Comparison of ENCODE assay signal across 1 cellular context in genomic region chr14:92575773-92576303, GRCh38.
TF ChIP-seq lines count a peak whose summit lies in the region.

No MANE protein-coding gene starts in this region.

TF ChIP-seq in K562, 482 proteins besides CTCF, POLR2A, EP300 and RAD21 (continued from another document and continues in another):
- TF ChIP-seq CHD7 (IDR thresholded peaks at IDR 0.05; ENCODE audit: low read depth, low read length) (no peak), BRD9 (IDR thresholded peaks at IDR 0.05; ENCODE audit: low read depth, partially characterized antibody) (no peak), C11orf30 (IDR thresholded peaks at IDR 0.05; ENCODE audit: low read depth) (no peak), SNRNP70 (optimal IDR thresholded peaks at IDR 0.05; ENCODE audit: low read depth, low read length) (no peak), CREM (IDR thresholded peaks at IDR 0.05; ENCODE audit: low read depth) (no peak), RFX1 (IDR thresholded peaks at IDR 0.05) (no peak), HNRNPK (IDR thresholded peaks at IDR 0.05; ENCODE audit: low read depth, low read length, poor library complexity, severe bottlenecking) (no peak), CTBP1 (IDR thresholded peaks at IDR 0.05; ENCODE audit: borderline replicate concordance) (no peak), TAF7 (tag; IDR thresholded peaks at IDR 0.05) (peak; percentile 60; the same call in 1 of the 2 replicates), ETV5 (CRISPR knock-in tag; IDR thresholded peaks at IDR 0.05; ENCODE audit: low read depth) (no peak), ZNF75A (CRISPR knock-in tag; IDR thresholded peaks at IDR 0.05) (no peak), E2F8 (IDR thresholded peaks at IDR 0.05; ENCODE audit: low read depth, partially characterized antibody) (no peak), ZEB2 (IDR thresholded peaks at IDR 0.05) (no peak), SP1 (CRISPR knock-in tag; IDR thresholded peaks at IDR 0.05) (no peak), SRSF1 (IDR thresholded peaks at IDR 0.05; ENCODE audit: low read depth, low read length) (no peak), HNRNPLL (IDR thresholded peaks at IDR 0.05; ENCODE audit: low read depth, low read length, poor library complexity, severe bottlenecking) (no peak), BCOR (IDR thresholded peaks at IDR 0.05) (no peak), GABPB2 (CRISPR knock-in tag; conservative IDR thresholded peaks at IDR 0.05) (no peak), ZFP30 (CRISPR knock-in tag; IDR thresholded peaks at IDR 0.05; ENCODE audit: borderline replicate concordance) (no peak), ZNF639 (CRISPR knock-in tag; conservative IDR thresholded peaks at IDR 0.05 in 1 of 2, IDR thresholded peaks at IDR 0.05 in 1 of 2) (peak in 1 of 2 experiments; percentile 97; a peak in 2 of 4 replicates), ZNF224 (CRISPR knock-in tag; IDR thresholded peaks at IDR 0.05) (no peak), FUS (optimal IDR thresholded peaks at IDR 0.05; ENCODE audit: low read depth, low read length) (no peak), ZC3H11A (IDR thresholded peaks at IDR 0.05; ENCODE audit: low read depth, low read length) (no peak), ZNF766 (CRISPR knock-in tag; conservative IDR thresholded peaks at IDR 0.05) (peak; percentile 95), ZBTB12 (CRISPR knock-in tag; IDR thresholded peaks at IDR 0.05) (no peak), CEBPB (tag; IDR thresholded peaks at IDR 0.05) (no peak), ZNF512 (tag; IDR thresholded peaks at IDR 0.05) (no peak), PTTG1 (tag; IDR thresholded peaks at IDR 0.05; ENCODE audit: low read depth) (peak; percentile 77; the same call in 1 of the 2 replicates), LARP7 (IDR thresholded peaks at IDR 0.05) (no peak), NFE2 (IDR thresholded peaks at IDR 0.05; ENCODE audit: low read depth) (no peak)
- TF ChIP-seq, protein P1, sequence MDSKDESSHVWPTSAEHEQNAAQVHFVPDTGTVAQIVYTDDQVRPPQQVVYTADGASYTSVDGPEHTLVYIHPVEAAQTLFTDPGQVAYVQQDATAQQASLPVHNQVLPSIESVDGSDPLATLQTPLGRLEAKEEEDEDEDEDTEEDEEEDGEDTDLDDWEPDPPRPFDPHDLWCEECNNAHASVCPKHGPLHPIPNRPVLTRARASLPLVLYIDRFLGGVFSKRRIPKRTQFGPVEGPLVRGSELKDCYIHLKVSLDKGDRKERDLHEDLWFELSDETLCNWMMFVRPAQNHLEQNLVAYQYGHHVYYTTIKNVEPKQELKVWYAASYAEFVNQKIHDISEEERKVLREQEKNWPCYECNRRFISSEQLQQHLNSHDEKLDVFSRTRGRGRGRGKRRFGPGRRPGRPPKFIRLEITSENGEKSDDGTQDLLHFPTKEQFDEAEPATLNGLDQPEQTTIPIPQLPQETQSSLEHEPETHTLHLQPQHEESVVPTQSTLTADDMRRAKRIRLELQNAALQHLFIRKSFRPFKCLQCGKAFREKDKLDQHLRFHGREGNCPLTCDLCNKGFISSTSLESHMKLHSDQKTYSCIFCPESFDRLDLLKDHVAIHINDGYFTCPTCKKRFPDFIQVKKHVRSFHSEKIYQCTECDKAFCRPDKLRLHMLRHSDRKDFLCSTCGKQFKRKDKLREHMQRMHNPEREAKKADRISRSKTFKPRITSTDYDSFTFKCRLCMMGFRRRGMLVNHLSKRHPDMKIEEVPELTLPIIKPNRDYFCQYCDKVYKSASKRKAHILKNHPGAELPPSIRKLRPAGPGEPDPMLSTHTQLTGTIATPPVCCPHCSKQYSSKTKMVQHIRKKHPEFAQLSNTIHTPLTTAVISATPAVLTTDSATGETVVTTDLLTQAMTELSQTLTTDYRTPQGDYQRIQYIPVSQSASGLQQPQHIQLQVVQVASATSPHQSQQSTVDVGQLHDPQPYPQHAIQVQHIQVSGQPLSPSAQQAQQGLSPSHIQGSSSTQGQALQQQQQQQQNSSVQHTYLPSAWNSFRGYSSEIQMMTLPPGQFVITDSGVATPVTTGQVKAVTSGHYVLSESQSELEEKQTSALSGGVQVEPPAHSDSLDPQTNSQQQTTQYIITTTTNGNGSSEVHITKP (IDR thresholded peaks at IDR 0.05; ENCODE audit: partially characterized antibody), result no peak
- TF ChIP-seq, protein P2, sequence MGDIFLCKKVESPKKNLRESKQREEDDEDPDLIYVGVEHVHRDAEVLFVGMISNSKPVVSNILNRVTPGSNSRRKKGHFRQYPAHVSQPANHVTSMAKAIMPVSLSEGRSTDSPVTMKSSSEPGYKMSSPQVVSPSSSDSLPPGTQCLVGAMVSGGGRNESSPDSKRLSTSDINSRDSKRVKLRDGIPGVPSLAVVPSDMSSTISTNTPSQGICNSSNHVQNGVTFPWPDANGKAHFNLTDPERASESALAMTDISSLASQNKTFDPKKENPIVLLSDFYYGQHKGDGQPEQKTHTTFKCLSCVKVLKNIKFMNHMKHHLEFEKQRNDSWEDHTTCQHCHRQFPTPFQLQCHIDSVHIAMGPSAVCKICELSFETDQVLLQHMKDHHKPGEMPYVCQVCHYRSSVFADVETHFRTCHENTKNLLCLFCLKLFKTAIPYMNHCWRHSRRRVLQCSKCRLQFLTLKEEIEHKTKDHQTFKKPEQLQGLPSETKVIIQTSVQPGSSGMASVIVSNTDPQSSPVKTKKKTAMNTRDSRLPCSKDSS (IDR thresholded peaks at IDR 0.05; ENCODE audit: low read depth, partially characterized antibody), result no peak
- TF ChIP-seq, protein P3, sequence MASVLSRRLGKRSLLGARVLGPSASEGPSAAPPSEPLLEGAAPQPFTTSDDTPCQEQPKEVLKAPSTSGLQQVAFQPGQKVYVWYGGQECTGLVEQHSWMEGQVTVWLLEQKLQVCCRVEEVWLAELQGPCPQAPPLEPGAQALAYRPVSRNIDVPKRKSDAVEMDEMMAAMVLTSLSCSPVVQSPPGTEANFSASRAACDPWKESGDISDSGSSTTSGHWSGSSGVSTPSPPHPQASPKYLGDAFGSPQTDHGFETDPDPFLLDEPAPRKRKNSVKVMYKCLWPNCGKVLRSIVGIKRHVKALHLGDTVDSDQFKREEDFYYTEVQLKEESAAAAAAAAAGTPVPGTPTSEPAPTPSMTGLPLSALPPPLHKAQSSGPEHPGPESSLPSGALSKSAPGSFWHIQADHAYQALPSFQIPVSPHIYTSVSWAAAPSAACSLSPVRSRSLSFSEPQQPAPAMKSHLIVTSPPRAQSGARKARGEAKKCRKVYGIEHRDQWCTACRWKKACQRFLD (CRISPR knock-in tag; IDR thresholded peaks at IDR 0.05), result peak; percentile 99
